15 cellular contexts compared by ENCODE assay signal in the genomic region with DNA sequence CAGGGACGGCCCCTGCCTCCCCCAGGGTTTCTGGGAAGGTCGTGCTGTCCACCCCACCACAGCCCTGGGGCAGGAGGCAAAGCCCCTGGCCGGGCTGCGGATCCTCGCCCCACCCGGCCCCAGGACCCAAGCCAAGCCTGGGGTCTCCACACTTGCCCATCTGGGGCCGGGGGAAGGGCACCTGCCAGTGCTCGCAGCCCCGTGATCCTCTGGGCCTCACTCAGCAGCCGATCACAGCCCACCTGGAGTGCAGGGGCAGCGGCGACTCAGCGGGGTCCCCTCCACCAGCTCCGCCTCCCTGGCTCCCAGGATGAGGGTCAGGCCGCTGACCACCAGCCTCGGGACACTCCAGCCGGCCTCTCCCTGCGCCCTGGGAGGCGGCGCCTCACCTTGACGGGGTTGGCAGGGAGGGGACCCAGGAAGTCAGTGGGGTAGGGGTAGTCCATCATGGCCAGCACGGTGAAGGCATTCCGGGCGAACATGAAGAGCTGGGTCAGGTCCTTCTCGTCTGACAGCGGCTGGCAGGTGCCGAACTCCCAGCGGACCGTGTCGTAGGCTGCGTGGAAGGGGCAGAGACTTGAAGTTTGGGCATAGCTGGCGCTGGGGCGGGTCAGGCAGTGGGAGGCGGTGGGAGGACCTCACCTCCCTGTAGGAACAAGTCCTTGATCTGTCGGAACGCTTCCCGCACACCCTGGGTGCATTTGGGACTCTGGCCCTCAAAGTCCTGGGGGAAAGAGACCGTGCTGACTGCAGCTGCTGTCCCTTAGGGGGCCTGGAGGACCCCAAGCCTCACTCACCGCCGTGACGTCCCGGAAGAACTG. TPM values are rescaled to one million over a fixed set of nuclear protein-coding genes. Genes with fewer than 3 reads are reported as not detected.
DNase-seq lines count a peak whose midpoint lies in the region; FAIRE-seq and TF ChIP-seq lines count a peak whose summit lies in the region.
"Had no signal": no experiment of that assay in that cellular context is flagged by ENCODE, and none has a peak within 500 bp of the region (broad histone marks: within the 10 kb centered on the region; RNA-seq: fewer than 3 reads in every experiment).

No MANE protein-coding gene starts in this region.

- H3K9me3 ChIP-seq in BLaER1 treated with 17β-estradiol and CSF1 and Interleukin-3, amounts not matched to agents 10 nM and 100 nM (replicated peaks in 1 of 11): no peaks in the 10 kb centered on the region
- no peaks in the 10 kb centered on the region for H3K9me3 ChIP-seq in Caco-2
- H3K9me3 ChIP-seq: colonic mucosa, thoracic aorta had no signal

- BruUV-seq in Caco-2 (replicated peaks; lab: Mats Ljungman, UMichigan): no TSS peak

- CTCF ChIA-PET in Caco-2 (lab: Charles Lee): interaction anchor here (0.6 kb wide), 2 partner anchors 15 to 118 kb away, joined by 3 to 4 read pairs; a partner anchor contains a TSS

- intact Hi-C loops in Caco-2 (cut with micrococcal nuclease; ENCODE audit: unreplicated experiment): no loop called here

- H3K4me1 ChIP-seq in BLaER1 treated with 17β-estradiol and CSF1 and Interleukin-3, amounts not matched to agents 10 nM and 100 nM: peaks cover 17 to 46% (median 43%) of the 10 kb centered on the region in 10 experiments
- H3K4me1 ChIP-seq in Caco-2: peaks cover 29% of the 10 kb centered on the region
- H3K4me1 ChIP-seq: colonic mucosa had no signal

- H3K4me1 Mint-ChIP-seq in Caco-2 (ENCODE audit: low read depth, unreplicated experiment) (peaks cover 15% of the 10 kb centered on the region), mesothelial cell of epicardium (peaks cover 14% of the 10 kb centered on the region)

- no peak for DNase-seq in Caco-2
- no peak for DNase-seq in mesothelial cell of epicardium (ENCODE audit: low spot score in 2 of 2, unreplicated experiment in 2 of 2)
- no peak for DNase-seq in caudate nucleus (lab: John Stamatoyannopoulos, UW)
- DNase-seq in NCI-H2196 treated with DMSO at 0.1 percent for 48 hours (lab: John Stamatoyannopoulos, UW; ENCODE audit: unreplicated experiment): no peak
- DNase-seq in central memory CD4-positive, alpha-beta T cell: no peak
- DNase-seq in RCC 7860 (ENCODE audit: low spot score): no peak
- DNase-seq: activated naive CD4-positive, alpha-beta T cell treated with anti-CD3 and anti-CD28 coated beads, Interleukin-2, amount 50 U/mL, for 16 hours; colonic mucosa; GOT3; NCI-H1048; WERI-Rb-1 had no signal

- no peak for FAIRE-seq in RCC 7860 (lab: Jason Lieb, UNC)

- peaks cover 41 to 58% (median 52%) of the 10 kb centered on the region in 11 experiments; a peak in 21 of 22 replicates for H4K20me1 ChIP-seq in BLaER1 treated with 17β-estradiol and CSF1 and Interleukin-3, amounts not matched to agents 10 nM and 100 nM

- H3K36me3 Mint-ChIP-seq in Caco-2 (ENCODE audit: insufficient read depth, unreplicated experiment) (peaks cover 12% of the 10 kb centered on the region), mesothelial cell of epicardium (peaks cover 3% of the 10 kb centered on the region)

- H3K27me3 ChIP-seq in BLaER1 treated with 17β-estradiol and CSF1 and Interleukin-3, amounts not matched to agents 10 nM and 100 nM: no peaks in the 10 kb centered on the region
- no peaks in the 10 kb centered on the region for H3K27me3 ChIP-seq in Caco-2 (replicated peaks; ENCODE audit: control insufficient read depth, insufficient read depth, low read length)

- no peak overlapping the region for H3K27ac Mint-ChIP-seq in Caco-2 (ENCODE audit: unreplicated experiment)
- no peak overlapping the region for H3K27ac Mint-ChIP-seq in mesothelial cell of epicardium

- peak overlapping the region; percentile 78 to 96 (median 91) for H3K4me2 ChIP-seq in BLaER1 treated with 17β-estradiol and CSF1 and Interleukin-3, amounts not matched to agents 10 nM and 100 nM

- TF ChIP-seq CTCF in Caco-2 (IDR thresholded peaks at IDR 0.05; ENCODE audit: insufficient read depth in 1 of 2, low read depth in 1 of 2, low read length in 1 of 2, severe bottlenecking in 1 of 2, unreplicated experiment in 1 of 2) (no peak), VCaP (conservative IDR thresholded peaks at IDR 0.05) (no peak), mesothelial cell of epicardium (IDR thresholded peaks at IDR 0.05; ENCODE audit: unreplicated experiment) (no peak)

- peaks cover 54 to 57% (median 56%) of the 10 kb centered on the region in 11 experiments for H3K36me3 ChIP-seq in BLaER1 treated with 17β-estradiol and CSF1 and Interleukin-3, amounts not matched to agents 10 nM and 100 nM
- no peaks in the 10 kb centered on the region; the same call in 1 of the 2 replicates for H3K36me3 ChIP-seq in Caco-2 (ENCODE audit: control insufficient read depth, insufficient read depth, low read length)
- H3K36me3 ChIP-seq: colonic mucosa had no signal

- H3K9me3 Mint-ChIP-seq in Caco-2 (ENCODE audit: unreplicated experiment) (no peaks in the 10 kb centered on the region), mesothelial cell of epicardium (no peaks in the 10 kb centered on the region)

- H3K9ac ChIP-seq in BLaER1 treated with 17β-estradiol and CSF1 and Interleukin-3, amounts not matched to agents 10 nM and 100 nM: peak overlapping the region; percentile 47 to 87 (median 78); a peak in 19 of 22 replicates

- H3K4me3 Mint-ChIP-seq in Caco-2 (ENCODE audit: unreplicated experiment) (peak overlapping the region; percentile 66), mesothelial cell of epicardium (peak overlapping the region; percentile 58)

- H3K27me3 Mint-ChIP-seq in Caco-2 (ENCODE audit: insufficient read depth, unreplicated experiment): no peaks in the 10 kb centered on the region
- H3K27me3 Mint-ChIP-seq in mesothelial cell of epicardium (ENCODE audit: low read depth): no peaks in the 10 kb centered on the region

- H3K4me3 ChIP-seq in BLaER1 treated with 17β-estradiol and CSF1 and Interleukin-3, amounts not matched to agents 10 nM and 100 nM: peak overlapping the region; percentile 51 to 80 (median 72); a peak in 18 of 20 replicates
- no peak overlapping the region for H3K4me3 ChIP-seq in Caco-2 (ENCODE audit: low read depth, low read length)

- peak overlapping the region in 2 of 11 experiments; percentile 18 to 49; a peak in 3 of 22 replicates for H3K27ac ChIP-seq in BLaER1 treated with 17β-estradiol and CSF1 and Interleukin-3, amounts not matched to agents 10 nM and 100 nM
- peak overlapping the region; percentile 91 for H3K27ac ChIP-seq in VCaP
- H3K27ac ChIP-seq in caudate nucleus (ENCODE audit: low read depth, low read length): no peak overlapping the region
- H3K27ac ChIP-seq: colonic mucosa, thoracic aorta, WERI-Rb-1 had no signal

- POLR2A ChIA-PET in Caco-2 (lab: Charles Lee): interaction anchor here (0.6 kb wide), 1 partner anchor 27 kb away, joined by 3 read pairs; no protein-coding TSS in a partner anchor

RNA-seq across cellular contexts. Expression of a gene that starts 1.8 kb away (rescaled TPM):
- total RNA-seq in Caco-2 (2022) (230 and 247 TPM in 2 replicates), mesothelial cell of epicardium (149 to 159 TPM (median 157 TPM) in 3 replicates)

RNA-seq across cellular contexts. Expression of a gene that starts 26.0 kb away (rescaled TPM):
- total RNA-seq in Caco-2 (2022) (57.7 and 58.0 TPM in 2 replicates), mesothelial cell of epicardium (61.1 to 65.1 TPM (median 61.2 TPM) in 3 replicates)

RNA-seq across cellular contexts. Expression of a gene that starts 26.2 kb away (rescaled TPM):
- 1.9 and 3.7 TPM in 2 replicates for total RNA-seq in Caco-2 (2022)
- 0.58 to 0.99 TPM (median 0.64 TPM) in 3 replicates for total RNA-seq in mesothelial cell of epicardium
- total RNA-seq: NCI-H460, thoracic aorta had no signal

RNA-seq across cellular contexts. Expression of a gene that starts 35.5 kb away (rescaled TPM):
- total RNA-seq in Caco-2 (2022): 22.7 and 24.6 TPM in 2 replicates
- total RNA-seq in mesothelial cell of epicardium: 4.6 to 5.7 TPM (median 5.5 TPM) in 3 replicates

RNA-seq across cellular contexts. Expression of a gene that starts 42.4 kb away (rescaled TPM):
- total RNA-seq in Caco-2 (2022): 53.3 and 57.5 TPM in 2 replicates
- 5.7 to 6.2 TPM (median 5.9 TPM) in 3 replicates for total RNA-seq in mesothelial cell of epicardium
